1 cellular context compared by ENCODE assay signal in the genomic region with DNA sequence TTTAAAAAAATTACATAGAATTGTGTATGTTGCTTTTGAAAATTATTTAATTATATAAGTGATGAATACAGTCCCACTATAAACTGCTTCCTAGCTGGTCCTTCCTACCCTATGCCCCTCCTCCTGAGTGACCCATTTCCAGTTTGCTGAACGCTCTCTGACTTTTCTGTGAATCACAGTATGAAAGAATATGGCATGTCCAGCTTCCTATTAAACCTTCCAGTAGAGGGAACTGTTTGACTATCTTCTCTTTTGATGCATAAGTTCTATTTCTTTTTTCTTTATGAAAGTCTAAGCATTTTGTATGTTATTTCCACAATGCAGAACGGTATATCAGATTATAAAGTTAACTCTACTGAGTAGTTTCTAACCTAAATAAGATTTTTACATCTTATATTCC.
TF ChIP-seq lines count a peak whose summit lies in the region.

No MANE protein-coding gene starts in this region.

TF ChIP-seq in IMR-90, 13 proteins besides CTCF, POLR2A, EP300 and RAD21 (continued from another document):
- TF ChIP-seq RFX5 (IDR thresholded peaks at IDR 0.05; ENCODE audit: low read depth, low read length) (no peak), FOS (IDR thresholded peaks at IDR 0.05; ENCODE audit: low read depth, low read length) (no peak)
TF ChIP-seq in IMR-90: peak in this region for 1.
